ENCODE assay signal across 1 cellular context in the genomic region with DNA sequence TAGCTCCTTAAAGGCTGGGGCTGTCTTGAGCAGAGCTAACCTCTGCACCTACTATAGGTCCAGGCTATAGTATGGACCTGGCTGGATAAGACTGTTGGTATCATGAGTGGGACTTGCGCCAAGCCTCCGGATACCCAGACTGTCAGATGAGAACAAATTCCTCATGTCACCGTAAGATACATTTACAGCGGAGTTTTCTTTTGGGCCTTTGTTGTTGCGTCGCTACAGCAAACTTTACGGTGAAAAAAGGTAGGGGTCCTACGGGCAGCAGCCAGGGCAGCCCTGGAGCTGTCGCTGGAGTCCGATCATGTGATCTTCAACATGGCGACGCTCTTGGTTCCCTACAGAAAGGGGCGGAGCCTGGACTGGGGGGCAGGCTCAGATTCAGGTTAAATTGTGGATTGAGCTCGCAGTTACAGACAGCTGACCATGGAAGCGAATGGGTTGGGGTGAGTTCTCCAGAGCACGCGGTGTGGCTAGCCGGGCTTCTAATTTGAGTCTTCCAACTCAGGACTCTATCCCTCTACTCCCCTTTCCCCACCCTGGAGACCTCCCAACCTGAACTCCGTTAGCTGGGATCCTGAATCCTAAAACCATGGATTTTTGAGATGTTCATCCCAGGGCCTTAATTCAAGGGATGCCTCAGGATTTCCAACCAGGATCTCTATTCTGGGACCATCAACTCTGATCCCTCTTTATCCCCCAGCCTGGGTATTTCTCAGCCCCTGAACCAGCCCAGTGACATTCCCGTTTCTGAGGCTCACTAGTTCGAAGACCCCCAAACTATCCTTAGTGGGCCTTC.
A peak's percentile ranks its signal among the peaks of the same experiment; 100 is the strongest.
TF ChIP-seq lines count a peak whose summit lies in the region.

UROD (plus strand) TSS at position 418 of the 802 bp plus-strand sequence; CDS start at position 430, 12 bp downstream.

TF ChIP-seq in HepG2, 621 proteins besides CTCF, POLR2A, EP300 and RAD21 (continued from another document and continues in another):
- TF ChIP-seq REST (IDR thresholded peaks at IDR 0.05; ENCODE audit: borderline replicate concordance in 1 of 2, low read depth in 1 of 2, low read length in 2 of 2) = no peak
- TF ChIP-seq, protein P1, sequence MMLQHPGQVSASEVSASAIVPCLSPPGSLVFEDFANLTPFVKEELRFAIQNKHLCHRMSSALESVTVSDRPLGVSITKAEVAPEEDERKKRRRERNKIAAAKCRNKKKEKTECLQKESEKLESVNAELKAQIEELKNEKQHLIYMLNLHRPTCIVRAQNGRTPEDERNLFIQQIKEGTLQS (CRISPR knock-in tag; IDR thresholded peaks at IDR 0.05) = no peak
- TF ChIP-seq, protein P2, sequence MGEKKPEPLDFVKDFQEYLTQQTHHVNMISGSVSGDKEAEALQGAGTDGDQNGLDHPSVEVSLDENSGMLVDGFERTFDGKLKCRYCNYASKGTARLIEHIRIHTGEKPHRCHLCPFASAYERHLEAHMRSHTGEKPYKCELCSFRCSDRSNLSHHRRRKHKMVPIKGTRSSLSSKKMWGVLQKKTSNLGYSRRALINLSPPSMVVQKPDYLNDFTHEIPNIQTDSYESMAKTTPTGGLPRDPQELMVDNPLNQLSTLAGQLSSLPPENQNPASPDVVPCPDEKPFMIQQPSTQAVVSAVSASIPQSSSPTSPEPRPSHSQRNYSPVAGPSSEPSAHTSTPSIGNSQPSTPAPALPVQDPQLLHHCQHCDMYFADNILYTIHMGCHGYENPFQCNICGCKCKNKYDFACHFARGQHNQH (CRISPR knock-in tag; IDR thresholded peaks at IDR 0.05) = peak; percentile 37; the same call in 1 of the 2 replicates
- TF ChIP-seq ZNF597 (CRISPR knock-in tag; IDR thresholded peaks at IDR 0.05) = no peak
- no peak for TF ChIP-seq ZNF644 (CRISPR knock-in tag; IDR thresholded peaks at IDR 0.05; ENCODE audit: low read depth)
- peak; percentile 66; the same call in 1 of the 2 replicates for TF ChIP-seq KMT2A (CRISPR knock-in tag; IDR thresholded peaks at IDR 0.05)
- TF ChIP-seq ZZZ3 (CRISPR knock-in tag; IDR thresholded peaks at IDR 0.05; ENCODE audit: borderline replicate concordance) = no peak
- TF ChIP-seq MXI1 (IDR thresholded peaks at IDR 0.05; ENCODE audit: borderline replicate concordance, low read depth, low read length) = peak; percentile 78; the same call in 1 of the 3 replicates
- peak; percentile 56; the same call in 1 of the 2 replicates for TF ChIP-seq HNF1B (CRISPR knock-in tag; IDR thresholded peaks at IDR 0.05)
- 0 out of 2 replicates have a peak, but pooled peaks have one; percentile 40 for TF ChIP-seq ISL2 (CRISPR knock-in tag; IDR thresholded peaks at IDR 0.05)
- no peak for TF ChIP-seq ZSCAN5A (CRISPR knock-in tag; IDR thresholded peaks at IDR 0.05; ENCODE audit: borderline replicate concordance)
- TF ChIP-seq KLF9 (CRISPR knock-in tag; IDR thresholded peaks at IDR 0.05; ENCODE audit: low read depth) = no peak
- TF ChIP-seq SYNCRIP (IDR thresholded peaks at IDR 0.05; ENCODE audit: insufficient read depth, low read depth, low read length) = no peak
- TF ChIP-seq ZNF260 (CRISPR knock-in tag; IDR thresholded peaks at IDR 0.05; ENCODE audit: borderline replicate concordance, low read depth) = no peak
- TF ChIP-seq KLF6 (CRISPR knock-in tag; IDR thresholded peaks at IDR 0.05) = no peak; the same call in 1 of the 2 replicates
- no peak for TF ChIP-seq ZNF850 (CRISPR knock-in tag; conservative IDR thresholded peaks at IDR 0.05)
- no peak for TF ChIP-seq ZFYVE20 (CRISPR knock-in tag; IDR thresholded peaks at IDR 0.05; ENCODE audit: borderline replicate concordance, low read depth)
- TF ChIP-seq SOX13 (IDR thresholded peaks at IDR 0.05) = no peak
- TF ChIP-seq SOX13 (CRISPR knock-in tag; conservative IDR thresholded peaks at IDR 0.05 in 1 of 2, IDR thresholded peaks at IDR 0.05 in 1 of 2) = peak in 1 of 2 experiments; percentile 16; a peak in 1 of 4 replicates
- no peak for TF ChIP-seq SMC3 (IDR thresholded peaks at IDR 0.05; ENCODE audit: low read length)
- TF ChIP-seq CHD2 (IDR thresholded peaks at IDR 0.05; ENCODE audit: low read depth, low read length) = no peak
- TF ChIP-seq, protein P3, sequence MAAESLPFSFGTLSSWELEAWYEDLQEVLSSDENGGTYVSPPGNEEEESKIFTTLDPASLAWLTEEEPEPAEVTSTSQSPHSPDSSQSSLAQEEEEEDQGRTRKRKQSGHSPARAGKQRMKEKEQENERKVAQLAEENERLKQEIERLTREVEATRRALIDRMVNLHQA (CRISPR knock-in tag; IDR thresholded peaks at IDR 0.05) = no peak
- TF ChIP-seq ZBTB4 (CRISPR knock-in tag; IDR thresholded peaks at IDR 0.05; ENCODE audit: borderline replicate concordance) = no peak
- TF ChIP-seq NKX3-1 (CRISPR knock-in tag; IDR thresholded peaks at IDR 0.05) = no peak
- TF ChIP-seq, protein P4, sequence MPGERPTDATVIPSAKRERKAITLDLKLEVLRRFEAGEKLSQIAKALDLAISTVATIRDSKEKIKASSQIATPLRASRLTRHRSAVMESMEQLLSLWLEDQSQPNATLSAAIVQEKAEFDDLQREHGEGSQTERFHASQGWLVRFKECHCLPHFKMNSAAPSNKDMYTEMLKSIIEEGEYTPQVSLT (CRISPR knock-in tag; IDR thresholded peaks at IDR 0.05; ENCODE audit: borderline replicate concordance, low read depth) = no peak
- 0 out of 2 replicates have a peak, but pooled peaks have one; percentile 25 for TF ChIP-seq ZNF792 (CRISPR knock-in tag; IDR thresholded peaks at IDR 0.05)
- no peak for TF ChIP-seq ZBTB34 (CRISPR knock-in tag; IDR thresholded peaks at IDR 0.05)
- no peak for TF ChIP-seq ZFP36 (IDR thresholded peaks at IDR 0.05; ENCODE audit: borderline replicate concordance, low read depth, low read length, partially characterized antibody)
- TF ChIP-seq ELF1 (CRISPR knock-in tag; IDR thresholded peaks at IDR 0.05) = peak; percentile 62
- no peak; the same call in 1 of the 2 replicates for TF ChIP-seq MBD4 (IDR thresholded peaks at IDR 0.05; ENCODE audit: borderline replicate concordance, low read length)
- TF ChIP-seq ATF4 (CRISPR knock-in tag; IDR thresholded peaks at IDR 0.05) = no peak
- peak; percentile 33 for TF ChIP-seq ZNF781 (CRISPR knock-in tag; IDR thresholded peaks at IDR 0.05; ENCODE audit: borderline replicate concordance, not compliant biosample characterization)
- TF ChIP-seq NR2F6 (IDR thresholded peaks at IDR 0.05) = 0 out of 2 replicates have a peak, but pooled peaks have one; percentile 11
- TF ChIP-seq NR2F6 (CRISPR knock-in tag; IDR thresholded peaks at IDR 0.05) = no peak; the same call in 1 of the 2 replicates
- no peak for TF ChIP-seq CBX1 (IDR thresholded peaks at IDR 0.05; ENCODE audit: low read depth)
- TF ChIP-seq XRCC5 (optimal IDR thresholded peaks at IDR 0.05; ENCODE audit: low read length) = peak; percentile 48
- TF ChIP-seq MTA1 (CRISPR knock-in tag; IDR thresholded peaks at IDR 0.05; ENCODE audit: borderline replicate concordance) = no peak
- TF ChIP-seq RBFOX2 (IDR thresholded peaks at IDR 0.05; ENCODE audit: low read depth, low read length) = peak; percentile 44; the same call in 1 of the 2 replicates
- no peak for TF ChIP-seq ATM (IDR thresholded peaks at IDR 0.05; ENCODE audit: borderline replicate concordance)
- no peak for TF ChIP-seq ZNF619 (CRISPR knock-in tag; IDR thresholded peaks at IDR 0.05)
- 0 out of 2 replicates have a peak, but pooled peaks have one; percentile 74 for TF ChIP-seq ZNF124 (CRISPR knock-in tag; IDR thresholded peaks at IDR 0.05)
- TF ChIP-seq BRCA1 (CRISPR knock-in tag; IDR thresholded peaks at IDR 0.05) = no peak
- peak; percentile 84 for TF ChIP-seq PHF5A (CRISPR knock-in tag; IDR thresholded peaks at IDR 0.05; ENCODE audit: low read depth, unreplicated experiment)
- peak; percentile 78; the same call in 1 of the 2 replicates for TF ChIP-seq DR1 (CRISPR knock-in tag; IDR thresholded peaks at IDR 0.05)
